In the genomic region with DNA sequence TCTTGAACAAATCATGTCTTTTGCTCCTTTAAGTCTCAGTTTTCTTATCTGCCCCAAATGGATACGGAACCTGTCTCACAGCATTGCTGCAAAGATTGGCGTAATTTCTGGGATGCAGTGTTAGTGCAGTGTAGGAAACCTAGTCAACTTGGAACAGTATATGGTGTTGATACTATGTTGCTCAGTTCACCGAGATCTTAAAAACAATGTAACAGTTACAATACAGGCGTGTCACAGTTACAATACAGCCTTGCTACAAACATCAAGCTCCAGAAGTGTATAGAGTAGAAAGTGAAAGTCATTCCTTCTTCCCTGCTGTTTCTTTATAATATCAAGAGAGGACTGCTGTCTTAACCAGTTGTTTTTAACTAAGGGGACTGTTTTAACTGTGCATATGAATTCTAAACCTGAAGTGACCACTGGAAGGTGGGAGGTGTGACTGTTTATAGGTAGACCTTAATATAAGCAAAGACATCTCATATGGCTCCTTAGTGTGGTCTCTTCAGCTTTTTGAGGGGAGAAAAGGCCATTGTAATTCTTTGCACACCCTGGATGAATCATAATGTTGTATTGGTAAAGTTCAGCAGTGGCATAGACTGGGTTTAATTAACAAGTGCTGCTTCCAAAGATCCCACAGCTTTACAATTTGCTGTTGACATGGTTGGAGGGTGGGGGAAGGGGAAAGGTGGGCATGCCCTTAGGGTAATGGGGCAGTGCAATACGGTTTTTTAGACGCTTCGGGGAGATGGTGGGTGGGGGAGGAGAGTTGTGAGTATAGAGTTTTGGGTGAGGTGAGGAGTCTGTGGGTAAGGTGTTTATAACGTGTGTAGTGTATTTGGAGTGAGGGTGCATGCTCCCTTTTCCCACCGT, we compare ENCODE assay signal across 9 cellular contexts. TPM values are rescaled to one million over a fixed set of nuclear protein-coding genes. Genes with fewer than 3 reads are reported as not detected.
DNase-seq lines count a peak whose midpoint lies in the region; ATAC-seq and TF ChIP-seq lines count a peak whose summit lies in the region.
"Had no signal": no experiment of that assay in that cellular context is flagged by ENCODE, and none has a peak within 500 bp of the region (broad histone marks: within the 10 kb centered on the region; RNA-seq: fewer than 3 reads in every experiment).

No MANE protein-coding gene starts in this region.

- peak; percentile 40 for DNase-seq in activated CD8-positive, alpha-beta T cell treated with anti-CD3 and anti-CD28 coated beads, Interleukin-2, amount 10 ng/mL, durations not matched to agents 7 days and 5 days
- no peak for DNase-seq in right cardiac atrium
- DNase-seq in smooth muscle cell (lab: John Stamatoyannopoulos, UW; ENCODE audit: unreplicated experiment) = no peak
- DNase-seq in NCI-H1694 (lab: John Stamatoyannopoulos, UW) = no peak
- no peak for DNase-seq in activated effector memory CD4-positive, alpha-beta T cell treated with Interleukin-2 at 50 U/mL for 16 hours
- no peak for DNase-seq in DMS 273 (lab: John Stamatoyannopoulos, UW; ENCODE audit: unreplicated experiment)
- DNase-seq: NCI-H748 treated with DMSO at 0.1 percent for 48 hours had no signal

- H2AFZ ChIP-seq in smooth muscle cell (ENCODE audit: low read depth) = no peak overlapping the region

- 21% methylated on average over 9 of the region's 9 CpGs for WGBS in right cardiac atrium
- WGBS in smooth muscle cell (ENCODE audit: low lambda C conversion rate) = 66% methylated on average over 9 of the region's 9 CpGs

- no peaks in the 10 kb centered on the region for H3K9me3 Mint-ChIP-seq in activated CD8-positive, alpha-beta T cell treated with anti-CD3 and anti-CD28 coated beads, Interleukin-2, amount 10 ng/mL, durations not matched to agents 7 days and 5 days (ENCODE audit: insufficient read depth)

- H3K4me1 ChIP-seq in HUES48 (ENCODE audit: control insufficient read depth, insufficient read depth, low read length) (peaks cover 73% of the 10 kb centered on the region), right cardiac atrium (ENCODE audit: control insufficient read depth, insufficient read depth, low read length) (peaks cover 37% of the 10 kb centered on the region), smooth muscle cell (ENCODE audit: low read depth) (peaks cover 66% of the 10 kb centered on the region)

- H3K36me3 Mint-ChIP-seq in activated CD8-positive, alpha-beta T cell treated with anti-CD3 and anti-CD28 coated beads, Interleukin-2, amount 10 ng/mL, durations not matched to agents 7 days and 5 days (ENCODE audit: low read depth) = peaks cover 44% of the 10 kb centered on the region

- peak overlapping the region; percentile 76 for H3K4me3 Mint-ChIP-seq in activated CD8-positive, alpha-beta T cell treated with anti-CD3 and anti-CD28 coated beads, Interleukin-2, amount 10 ng/mL, durations not matched to agents 7 days and 5 days

- ATAC-seq in activated CD8-positive, alpha-beta T cell treated with anti-CD3 and anti-CD28 coated beads, Interleukin-2, amount 10 ng/mL, durations not matched to agents 7 days and 5 days = peak; percentile 38
- ATAC-seq in right cardiac atrium (no peak), HG03045 (IDR thresholded peaks at IDR 0.05; ENCODE audit: unreplicated experiment) (no peak)

- peaks cover 100% of the 10 kb centered on the region for H3K79me2 ChIP-seq in smooth muscle cell (ENCODE audit: low read depth)

- peak overlapping the region; percentile 76 for H3K27ac Mint-ChIP-seq in activated CD8-positive, alpha-beta T cell treated with anti-CD3 and anti-CD28 coated beads, Interleukin-2, amount 10 ng/mL, durations not matched to agents 7 days and 5 days

- TF ChIP-seq CTCF in smooth muscle cell (IDR thresholded peaks at IDR 0.05; ENCODE audit: borderline replicate concordance, insufficient read depth, poor library complexity, severe bottlenecking) = no peak

- intact Hi-C loops in right cardiac atrium (cut with DNase I) = no loop called here

- H3K9me3 ChIP-seq in HUES48 (ENCODE audit: control insufficient read depth, insufficient read depth, low read length) = no peaks in the 10 kb centered on the region
- H3K9me3 ChIP-seq in right cardiac atrium (ENCODE audit: control insufficient read depth, low read length) = no peaks in the 10 kb centered on the region
- no peaks in the 10 kb centered on the region for H3K9me3 ChIP-seq in smooth muscle cell (replicated peaks; ENCODE audit: low read depth)

- H3K4me3 ChIP-seq in HUES48 (ENCODE audit: low read depth, low read length) = peak overlapping the region; percentile 29
- H3K4me3 ChIP-seq in right cardiac atrium (ENCODE audit: low read length) = peak overlapping the region; percentile 2
- no peak overlapping the region for H3K4me3 ChIP-seq in smooth muscle cell

- peaks cover 100% of the 10 kb centered on the region for H4K20me1 ChIP-seq in smooth muscle cell (ENCODE audit: low read depth)

- H3K4me1 Mint-ChIP-seq in activated CD8-positive, alpha-beta T cell treated with anti-CD3 and anti-CD28 coated beads, Interleukin-2, amount 10 ng/mL, durations not matched to agents 7 days and 5 days (ENCODE audit: low read depth) = peaks cover 87% of the 10 kb centered on the region

- no peaks in the 10 kb centered on the region for H3K36me3 ChIP-seq in HUES48 (ENCODE audit: control insufficient read depth, insufficient read depth, low read length)
- H3K36me3 ChIP-seq in smooth muscle cell (ENCODE audit: low read depth) = no peaks in the 10 kb centered on the region

- peak overlapping the region; percentile 59 for H3K4me2 ChIP-seq in smooth muscle cell

- H3K27me3 Mint-ChIP-seq in activated CD8-positive, alpha-beta T cell treated with anti-CD3 and anti-CD28 coated beads, Interleukin-2, amount 10 ng/mL, durations not matched to agents 7 days and 5 days (ENCODE audit: low read depth) = no peaks in the 10 kb centered on the region

- H3K9ac ChIP-seq in HUES48 (ENCODE audit: low read depth, low read length) (peak overlapping the region; percentile 39), smooth muscle cell (ENCODE audit: low read depth) (no peak overlapping the region)

- POLR2A ChIA-PET in activated CD8-positive, alpha-beta T cell treated with anti-CD3 and anti-CD28 coated beads, Interleukin-2, amount 10 ng/mL, durations not matched to agents 7 days and 5 days (lab: Charles Lee) = interaction anchor here (1.6 to 3.4 kb wide), 4 partner anchors 9 to 34 kb away, joined by 9 to 21 read pairs (median 15); no protein-coding TSS in a partner anchor

- no peaks in the 10 kb centered on the region for H3K27me3 ChIP-seq in HUES48 (ENCODE audit: control insufficient read depth, insufficient read depth, low read length)
- H3K27me3 ChIP-seq in right cardiac atrium (ENCODE audit: control insufficient read depth, insufficient read depth) = no peaks in the 10 kb centered on the region
- H3K27me3 ChIP-seq in smooth muscle cell (ENCODE audit: low read depth) = no peaks in the 10 kb centered on the region

- H3F3A ChIP-seq in smooth muscle cell (ENCODE audit: low read depth) = peaks cover 23% of the 10 kb centered on the region

- CTCF ChIA-PET in activated CD8-positive, alpha-beta T cell treated with anti-CD3 and anti-CD28 coated beads, Interleukin-2, amount 10 ng/mL, durations not matched to agents 7 days and 5 days (lab: Charles Lee) = interaction anchor here (0.8 to 4.5 kb wide), 15 partner anchors 9 to 225 kb away, joined by 3 to 33 read pairs (median 5); no protein-coding TSS in a partner anchor

- H3K27ac ChIP-seq in HUES48 (ENCODE audit: low read depth, low read length) = peak overlapping the region; percentile 91
- peak overlapping the region; percentile 97 for H3K27ac ChIP-seq in right cardiac atrium (ENCODE audit: low read length)
- peak overlapping the region; percentile 56 for H3K27ac ChIP-seq in smooth muscle cell (ENCODE audit: low read depth)

RNA-seq across cellular contexts. Expression of a gene that starts 12.9 kb away (rescaled TPM):
- 100 to 1,000 TPM; 215 to 216 TPM for total RNA-seq in activated CD8-positive, alpha-beta T cell treated with anti-CD3 and anti-CD28 coated beads, Interleukin-2, amount 10 ng/mL, durations not matched to agents 7 days and 5 days
- 100 to 1,000 TPM; 137 to 175 (median 149) TPM for total RNA-seq in right cardiac atrium
- 78.1 TPM for polyA plus RNA-seq in right cardiac atrium
- total RNA-seq in smooth muscle cell = 73.5 and 97.2 TPM in 2 replicates
- 38.6 and 53.7 TPM in 2 replicates for polyA plus RNA-seq in smooth muscle cell
